Comparison of ENCODE assay signal across 29 cellular contexts in genomic region chr14:48382961-48383360, GRCh38.
"Had no signal": no experiment of that assay in that cellular context is flagged by ENCODE, and none has a peak within 500 bp of the region (broad histone marks: within the 10 kb centered on the region; RNA-seq: fewer than 3 reads in every experiment).

No MANE protein-coding gene starts in this region.

- H3K27me3 Mint-ChIP-seq: activated CD4-positive, alpha-beta memory T cell treated with anti-CD3 and anti-CD28 coated beads for 36 hours; activated CD4-positive, alpha-beta T cell treated with anti-CD3 and anti-CD28 coated beads, Interleukin-2, amount 10 ng/mL, durations not matched to agents 7 days and 5 days; activated naive CD8-positive, alpha-beta T cell treated with anti-CD3 and anti-CD28 coated beads, Interleukin-2, amount 50 U/mL, for 24 hours; brain; central memory CD8-positive, alpha-beta T cell; T-cell had no signal

- H3K27ac ChIP-seq: SK-N-MC, VCaP had no signal

- H3K9me3 Mint-ChIP-seq: activated CD4-positive, alpha-beta memory T cell treated with anti-CD3 and anti-CD28 coated beads for 36 hours; activated CD4-positive, alpha-beta T cell treated with anti-CD3 and anti-CD28 coated beads, Interleukin-2, amount 10 ng/mL, durations not matched to agents 7 days and 5 days; activated naive CD8-positive, alpha-beta T cell treated with anti-CD3 and anti-CD28 coated beads, Interleukin-2, amount 50 U/mL, for 24 hours; activated T-cell treated with anti-CD3 and anti-CD28 coated beads, Interleukin-2, amount 50 U/mL, for 4 hours; brain had no signal

- H3K27ac Mint-ChIP-seq: activated CD4-positive, alpha-beta memory T cell treated with anti-CD3 and anti-CD28 coated beads for 36 hours; activated CD4-positive, alpha-beta T cell treated with anti-CD3 and anti-CD28 coated beads, Interleukin-2, amount 10 ng/mL, durations not matched to agents 7 days and 5 days; activated naive CD4-positive, alpha-beta T cell treated with anti-CD3 and anti-CD28 coated beads, Interleukin-2, amount 50 U/mL, for 72 hours; activated naive CD8-positive, alpha-beta T cell treated with anti-CD3 and anti-CD28 coated beads, Interleukin-2, amount 50 U/mL, for 24 hours; brain; T-cell had no signal

- H3K36me3 Mint-ChIP-seq: activated CD4-positive, alpha-beta memory T cell treated with anti-CD3 and anti-CD28 coated beads for 36 hours; activated naive CD4-positive, alpha-beta T cell treated with anti-CD3 and anti-CD28 coated beads, Interleukin-2, amount 50 U/mL, for 72 hours; brain; T-cell had no signal

- H3K4me1 Mint-ChIP-seq: activated CD4-positive, alpha-beta T cell treated with anti-CD3 and anti-CD28 coated beads, Interleukin-2, amount 10 ng/mL, durations not matched to agents 7 days and 5 days; activated naive CD8-positive, alpha-beta T cell treated with anti-CD3 and anti-CD28 coated beads, Interleukin-2, amount 50 U/mL, for 24 hours; brain; central memory CD8-positive, alpha-beta T cell; T-cell had no signal

- H3K4me3 Mint-ChIP-seq: activated CD4-positive, alpha-beta memory T cell treated with anti-CD3 and anti-CD28 coated beads for 36 hours; activated CD4-positive, alpha-beta T cell treated with anti-CD3 and anti-CD28 coated beads, Interleukin-2, amount 10 ng/mL, durations not matched to agents 7 days and 5 days; activated naive CD8-positive, alpha-beta T cell treated with anti-CD3 and anti-CD28 coated beads, Interleukin-2, amount 50 U/mL, for 24 hours; activated T-cell treated with anti-CD3 and anti-CD28 coated beads, Interleukin-2, amount 50 U/mL, for 4 hours; brain; central memory CD8-positive, alpha-beta T cell; T-cell had no signal

- DNase-seq: activated CD4-positive, alpha-beta memory T cell treated with anti-CD3 and anti-CD28 coated beads for 36 hours; activated CD4-positive, alpha-beta T cell treated with anti-CD3 and anti-CD28 coated beads, Interleukin-2, amount 10 ng/mL, durations not matched to agents 7 days and 5 days; activated CD4-positive, CD25-positive, alpha-beta regulatory T cell; activated CD8-positive, alpha-beta memory T cell treated with anti-CD3 and anti-CD28 coated beads for 24 hours; activated effector memory CD4-positive, alpha-beta T cell treated with anti-CD3 and anti-CD28 coated beads, Interleukin-2, amount 50 U/mL, for 16 hours; activated naive CD4-positive, alpha-beta T cell treated with Interleukin-2 at 50 U/mL for 16 hours; activated naive CD8-positive, alpha-beta T cell treated with anti-CD3 and anti-CD28 coated beads, Interleukin-2, amount 50 U/mL, for 24 hours; activated T-cell treated with anti-CD3 and anti-CD28 coated beads, Interleukin-2, amount 50 U/mL, for 4 hours; amniotic stem cell; Kasumi-1; KBM-7; NCI-H1105; NCI-H1436 treated with DMSO at 0.1 percent for 48 hours; NCI-H187 treated with DMSO at 0.1 percent for 48 hours; NCI-H2081 treated with DMSO at 0.1 percent for 48 hours; NCI-H2171; NCI-H2227 treated with DMSO at 0.1 percent for 48 hours; NCI-H446 treated with DMSO at 0.1 percent for 48 hours; NCI-H524 treated with DMSO at 0.1 percent for 48 hours; NCI-H82; SIG-M5; T-cell; T-helper 2 cell; T1000 had no signal

- H3K4me3 ChIP-seq: SK-N-MC had no signal

- ATAC-seq: activated naive CD4-positive, alpha-beta T cell treated with anti-CD3 and anti-CD28 coated beads, Interleukin-2, amount 50 U/mL, for 72 hours; activated naive CD8-positive, alpha-beta T cell treated with anti-CD3 and anti-CD28 coated beads, Interleukin-2, amount 50 U/mL, for 24 hours; activated T-cell treated with anti-CD3 and anti-CD28 coated beads, Interleukin-2, amount 50 U/mL, for 4 hours; T-cell had no signal
